ENCODE assay signal across 1 cellular context in the genomic region with DNA sequence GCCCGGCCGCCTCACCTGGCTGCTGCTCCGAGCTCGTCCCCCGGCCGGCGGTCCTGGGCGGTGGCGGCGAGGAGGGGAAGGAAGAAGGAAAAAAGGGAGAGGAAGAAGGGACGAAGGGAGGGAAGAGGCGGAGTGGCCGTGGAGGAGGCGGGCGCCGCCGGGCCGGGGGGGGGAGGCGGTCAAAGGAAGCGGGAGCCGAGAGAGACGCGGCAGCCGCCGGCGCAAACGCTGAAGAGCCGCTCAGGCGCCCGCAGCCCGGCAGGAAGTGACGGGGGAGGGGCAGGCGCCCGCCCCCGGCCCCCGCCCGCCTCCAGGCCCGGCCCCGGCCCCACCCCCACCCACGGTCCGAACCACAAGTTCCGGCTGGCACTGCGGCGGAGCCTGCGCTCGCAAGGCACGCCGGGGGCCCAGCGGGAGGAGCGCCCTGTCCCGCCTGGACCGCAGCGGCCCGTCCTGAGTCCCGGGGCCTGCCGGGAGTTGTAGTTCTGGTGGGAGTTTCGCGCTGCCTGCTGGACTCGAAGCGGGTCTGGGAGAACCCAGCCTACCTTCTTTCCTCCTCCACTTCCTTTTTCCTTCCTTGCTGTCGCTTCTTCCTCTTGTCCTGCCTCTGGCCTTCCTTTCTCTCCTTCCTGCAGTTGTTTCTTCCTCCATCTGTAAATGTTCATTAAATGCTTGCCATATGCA.
TF ChIP-seq lines count a peak whose summit lies in the region.

A gene with protein sequence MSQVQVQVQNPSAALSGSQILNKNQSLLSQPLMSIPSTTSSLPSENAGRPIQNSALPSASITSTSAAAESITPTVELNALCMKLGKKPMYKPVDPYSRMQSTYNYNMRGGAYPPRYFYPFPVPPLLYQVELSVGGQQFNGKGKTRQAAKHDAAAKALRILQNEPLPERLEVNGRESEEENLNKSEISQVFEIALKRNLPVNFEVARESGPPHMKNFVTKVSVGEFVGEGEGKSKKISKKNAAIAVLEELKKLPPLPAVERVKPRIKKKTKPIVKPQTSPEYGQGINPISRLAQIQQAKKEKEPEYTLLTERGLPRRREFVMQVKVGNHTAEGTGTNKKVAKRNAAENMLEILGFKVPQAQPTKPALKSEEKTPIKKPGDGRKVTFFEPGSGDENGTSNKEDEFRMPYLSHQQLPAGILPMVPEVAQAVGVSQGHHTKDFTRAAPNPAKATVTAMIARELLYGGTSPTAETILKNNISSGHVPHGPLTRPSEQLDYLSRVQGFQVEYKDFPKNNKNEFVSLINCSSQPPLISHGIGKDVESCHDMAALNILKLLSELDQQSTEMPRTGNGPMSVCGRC (minus strand): TSS at position 234 of the 684 bp plus-strand sequence. CDS start 22,133 bp downstream, outside the sequence.

TF ChIP-seq in HEK293, 187 proteins besides CTCF, POLR2A, EP300 and RAD21 (continued from another document):
- TF ChIP-seq ZNF341 (tag by site-specific recombination; IDR thresholded peaks at IDR 0.05; ENCODE audit: low read depth) (peak; percentile 64), GLIS2 (tag by site-specific recombination; IDR thresholded peaks at IDR 0.05) (0 out of 2 replicates have a peak, but pooled peaks have one; percentile 33), KLF8 (tag by site-specific recombination; IDR thresholded peaks at IDR 0.05) (peak; percentile 93), ZNF76 (tag by site-specific recombination; IDR thresholded peaks at IDR 0.05; ENCODE audit: borderline replicate concordance, low read depth) (peak; percentile 100), ZNF791 (tag by site-specific recombination; IDR thresholded peaks at IDR 0.05) (0 out of 2 replicates have a peak, but pooled peaks have one; percentile 29), ZFHX2 (tag by site-specific recombination; conservative IDR thresholded peaks at IDR 0.05) (peak; percentile 61)
- TF ChIP-seq, protein P1, sequence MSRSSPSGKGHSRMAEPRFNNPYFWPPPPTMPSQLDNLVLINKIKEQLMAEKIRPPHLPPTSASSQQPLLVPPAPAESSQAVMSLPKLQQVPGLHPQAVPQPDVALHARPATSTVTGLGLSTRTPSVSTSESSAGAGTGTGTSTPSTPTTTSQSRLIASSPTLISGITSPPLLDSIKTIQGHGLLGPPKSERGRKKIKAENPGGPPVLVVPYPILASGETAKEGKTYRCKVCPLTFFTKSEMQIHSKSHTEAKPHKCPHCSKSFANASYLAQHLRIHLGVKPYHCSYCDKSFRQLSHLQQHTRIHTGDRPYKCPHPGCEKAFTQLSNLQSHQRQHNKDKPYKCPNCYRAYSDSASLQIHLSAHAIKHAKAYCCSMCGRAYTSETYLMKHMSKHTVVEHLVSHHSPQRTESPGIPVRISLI (tag by site-specific recombination; IDR thresholded peaks at IDR 0.05): no peak
- TF ChIP-seq, protein P2, sequence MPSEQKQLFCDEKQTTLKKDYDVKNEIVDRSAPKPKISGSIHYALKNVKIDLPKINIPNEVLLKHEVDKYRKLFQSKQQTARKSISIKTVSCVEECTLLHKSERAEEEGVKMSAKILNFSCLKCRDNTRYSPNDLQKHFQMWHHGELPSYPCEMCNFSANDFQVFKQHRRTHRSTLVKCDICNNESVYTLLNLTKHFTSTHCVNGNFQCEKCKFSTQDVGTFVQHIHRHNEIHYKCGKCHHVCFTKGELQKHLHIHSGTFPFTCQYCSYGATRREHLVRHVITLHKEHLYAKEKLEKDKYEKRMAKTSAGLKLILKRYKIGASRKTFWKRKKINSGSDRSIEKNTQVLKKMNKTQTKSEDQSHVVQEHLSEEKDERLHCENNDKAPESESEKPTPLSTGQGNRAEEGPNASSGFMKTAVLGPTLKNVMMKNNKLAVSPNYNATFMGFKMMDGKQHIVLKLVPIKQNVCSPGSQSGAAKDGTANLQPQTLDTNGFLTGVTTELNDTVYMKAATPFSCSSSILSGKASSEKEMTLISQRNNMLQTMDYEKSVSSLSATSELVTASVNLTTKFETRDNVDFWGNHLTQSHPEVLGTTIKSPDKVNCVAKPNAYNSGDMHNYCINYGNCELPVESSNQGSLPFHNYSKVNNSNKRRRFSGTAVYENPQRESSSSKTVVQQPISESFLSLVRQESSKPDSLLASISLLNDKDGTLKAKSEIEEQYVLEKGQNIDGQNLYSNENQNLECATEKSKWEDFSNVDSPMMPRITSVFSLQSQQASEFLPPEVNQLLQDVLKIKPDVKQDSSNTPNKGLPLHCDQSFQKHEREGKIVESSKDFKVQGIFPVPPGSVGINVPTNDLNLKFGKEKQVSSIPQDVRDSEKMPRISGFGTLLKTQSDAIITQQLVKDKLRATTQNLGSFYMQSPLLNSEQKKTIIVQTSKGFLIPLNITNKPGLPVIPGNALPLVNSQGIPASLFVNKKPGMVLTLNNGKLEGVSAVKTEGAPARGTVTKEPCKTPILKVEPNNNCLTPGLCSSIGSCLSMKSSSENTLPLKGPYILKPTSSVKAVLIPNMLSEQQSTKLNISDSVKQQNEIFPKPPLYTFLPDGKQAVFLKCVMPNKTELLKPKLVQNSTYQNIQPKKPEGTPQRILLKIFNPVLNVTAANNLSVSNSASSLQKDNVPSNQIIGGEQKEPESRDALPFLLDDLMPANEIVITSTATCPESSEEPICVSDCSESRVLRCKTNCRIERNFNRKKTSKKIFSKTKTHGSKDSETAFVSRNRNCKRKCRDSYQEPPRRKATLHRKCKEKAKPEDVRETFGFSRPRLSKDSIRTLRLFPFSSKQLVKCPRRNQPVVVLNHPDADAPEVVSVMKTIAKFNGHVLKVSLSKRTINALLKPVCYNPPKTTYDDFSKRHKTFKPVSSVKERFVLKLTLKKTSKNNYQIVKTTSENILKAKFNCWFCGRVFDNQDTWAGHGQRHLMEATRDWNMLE (tag by site-specific recombination; conservative IDR thresholded peaks at IDR 0.05; ENCODE audit: low read depth): peak; percentile 51
